In genomic region chr1:147640553-147641165, GRCh38 we compare ENCODE assay signal across 8 cellular contexts. TPM values are rescaled to one million over a fixed set of nuclear protein-coding genes. Genes with fewer than 3 reads are reported as not detected.
A peak's percentile ranks its signal among the peaks of the same experiment; 100 is the strongest.
DNase-seq lines count a peak whose midpoint lies in the region; ATAC-seq and TF ChIP-seq lines count a peak whose summit lies in the region.

No MANE protein-coding gene starts in this region.

- intact Hi-C loops in dorsolateral prefrontal cortex (cut with DNase I): loop anchor here in 1 of 2 donors (5.0 kb wide), 1 partner anchor 143 kb away; no protein-coding TSS in a partner anchor

- H3K4me3 ChIP-seq in dorsolateral prefrontal cortex: no peak overlapping the region

- ATAC-seq in GM18909 (IDR thresholded peaks at IDR 0.05; ENCODE audit: poor library complexity, unreplicated experiment) (peak; percentile 91), HG03280 (IDR thresholded peaks at IDR 0.05; ENCODE audit: unreplicated experiment) (peak; percentile 88)

- no peaks in the 10 kb centered on the region for H3K27me3 ChIP-seq in dorsolateral prefrontal cortex

- H3K27ac ChIP-seq in dorsolateral prefrontal cortex: peak overlapping the region in 3 of 59 donors; percentile 28 to 42 (median 36)

- TF ChIP-seq CTCF in dorsolateral prefrontal cortex (IDR thresholded peaks at IDR 0.05 in 54 of 56, conservative IDR thresholded peaks at IDR 0.05 in 2 of 56; ENCODE audit: low read depth in 1 of 56, partially characterized antibody in 56 of 56): peak; percentile 22 to 85 (median 74)

- DNase-seq in AG20443 (ENCODE audit: low spot score) (peak; percentile 78), NCI-H460 (ENCODE audit: extremely low read depth, low read depth) (peak; percentile 90), dorsolateral prefrontal cortex (peak in 6 of 10 donors; percentile 44 to 68 (median 52)), medulla oblongata (ENCODE audit: extremely low spot score) (peak; percentile 73)
- DNase-seq in activated CD4-positive, alpha-beta T cell treated with anti-CD3 and anti-CD28 coated beads, Interleukin-2, amount 50 U/mL, for 4 hours: peak; percentile 73 to 76
- peak; percentile 68 to 70 for DNase-seq in stimulated activated CD8-positive, alpha-beta memory T cell treated with anti-CD3 and anti-CD28 coated beads, Interleukin-15, amount 100 ng/mL, for 48 hours (ENCODE audit: low read depth in 2 of 2)

RNA-seq across cellular contexts. Expression of gene ACP6, which starts 29.7 kb away (rescaled TPM):
- total RNA-seq in NCI-H460 (2014; rRNA removed; shearing (Covaris generic)): 18.6 and 30.0 TPM in 2 replicates
- polyA plus RNA-seq in NCI-H460 (2014; cell fraction: nucleus; rRNA removed): 29.2 and 37.4 TPM in 2 replicates
- total RNA-seq in dorsolateral prefrontal cortex: 10 to 100 TPM; 11.1 to 41.7 (median 20.0) TPM
